Comparison of ENCODE assay signal across 16 cellular contexts in genomic region chr19:19204181-19204580, GRCh38. TPM values are rescaled to one million over a fixed set of nuclear protein-coding genes. Genes with fewer than 3 reads are reported as not detected.
DNase-seq lines count a peak whose midpoint lies in the region; ATAC-seq and TF ChIP-seq lines count a peak whose summit lies in the region.
"Had no signal": no experiment of that assay in that cellular context is flagged by ENCODE, and none has a peak within 500 bp of the region (broad histone marks: within the 10 kb centered on the region; RNA-seq: fewer than 3 reads in every experiment).

No MANE protein-coding gene starts in this region.

- peaks cover 15% of the 10 kb centered on the region for H3K36me3 Mint-ChIP-seq in activated naive CD4-positive, alpha-beta T cell treated with anti-CD3 and anti-CD28 coated beads, Interleukin-2, amount 10 ng/mL, durations not matched to agents 7 days and 5 days
- peaks cover 7% of the 10 kb centered on the region for H3K36me3 Mint-ChIP-seq in endothelial cell (ENCODE audit: low read depth, unreplicated experiment)
- H3K36me3 Mint-ChIP-seq in stimulated activated memory B cell treated with anti-CD40 and anti-IgM and Interleukin-4, amounts not matched to agents 10 μg/mL and 1 μg/mL and 100 μg/mL, for 72 hours: peaks cover 5% of the 10 kb centered on the region

- TF ChIP-seq CTCF in RWPE1 (conservative IDR thresholded peaks at IDR 0.05; ENCODE audit: low read depth) (no peak), endothelial cell (IDR thresholded peaks at IDR 0.05; ENCODE audit: unreplicated experiment) (no peak)

- no peaks in the 10 kb centered on the region for H3K9me3 ChIP-seq in right cardiac atrium (ENCODE audit: control insufficient read depth, low read length)

- CTCF ChIA-PET in activated naive CD4-positive, alpha-beta T cell treated with anti-CD3 and anti-CD28 coated beads, Interleukin-2, amount 10 ng/mL, durations not matched to agents 7 days and 5 days (lab: Charles Lee): interaction anchor here (0.7 kb wide), 1 partner anchor 10 kb away, joined by 3 read pairs; no protein-coding TSS in a partner anchor
- CTCF ChIA-PET in RWPE1 (lab: Yijun Ruan, JAX): no interaction called here

- peaks cover 52% of the 10 kb centered on the region for H3K4me1 Mint-ChIP-seq in activated naive CD4-positive, alpha-beta T cell treated with anti-CD3 and anti-CD28 coated beads, Interleukin-2, amount 10 ng/mL, durations not matched to agents 7 days and 5 days
- peaks cover 3% of the 10 kb centered on the region for H3K4me1 Mint-ChIP-seq in endothelial cell (ENCODE audit: unreplicated experiment)
- peaks cover 53% of the 10 kb centered on the region for H3K4me1 Mint-ChIP-seq in stimulated activated memory B cell treated with anti-CD40 and anti-IgM and Interleukin-4, amounts not matched to agents 10 μg/mL and 1 μg/mL and 100 μg/mL, for 72 hours

- peak overlapping the region; percentile 88 for H3K4me3 Mint-ChIP-seq in activated naive CD4-positive, alpha-beta T cell treated with anti-CD3 and anti-CD28 coated beads, Interleukin-2, amount 10 ng/mL, durations not matched to agents 7 days and 5 days
- H3K4me3 Mint-ChIP-seq in endothelial cell (ENCODE audit: unreplicated experiment): peak overlapping the region; percentile 18
- peak overlapping the region; percentile 89 for H3K4me3 Mint-ChIP-seq in stimulated activated memory B cell treated with anti-CD40 and anti-IgM and Interleukin-4, amounts not matched to agents 10 μg/mL and 1 μg/mL and 100 μg/mL, for 72 hours

- H3K27me3 Mint-ChIP-seq in activated naive CD4-positive, alpha-beta T cell treated with anti-CD3 and anti-CD28 coated beads, Interleukin-2, amount 10 ng/mL, durations not matched to agents 7 days and 5 days: peaks cover 22% of the 10 kb centered on the region
- peaks cover 11% of the 10 kb centered on the region for H3K27me3 Mint-ChIP-seq in endothelial cell (ENCODE audit: unreplicated experiment)
- peaks cover 31% of the 10 kb centered on the region for H3K27me3 Mint-ChIP-seq in stimulated activated memory B cell treated with anti-CD40 and anti-IgM and Interleukin-4, amounts not matched to agents 10 μg/mL and 1 μg/mL and 100 μg/mL, for 72 hours

- ATAC-seq in stimulated activated memory B cell treated with anti-CD40 and anti-IgM and Interleukin-4, amounts not matched to agents 10 μg/mL and 1 μg/mL and 100 μg/mL, for 72 hours: no peak
- ATAC-seq in right cardiac atrium (no peak), HG03460 (IDR thresholded peaks at IDR 0.05; ENCODE audit: unreplicated experiment) (no peak)

- intact Hi-C loops in right cardiac atrium (cut with DNase I): no loop called here

- H3K4me1 ChIP-seq in right cardiac atrium (ENCODE audit: control insufficient read depth, insufficient read depth, low read length): peaks cover 4% of the 10 kb centered on the region

- H3K27ac Mint-ChIP-seq in activated naive CD4-positive, alpha-beta T cell treated with anti-CD3 and anti-CD28 coated beads, Interleukin-2, amount 10 ng/mL, durations not matched to agents 7 days and 5 days: peak overlapping the region; percentile 52
- no peak overlapping the region for H3K27ac Mint-ChIP-seq in endothelial cell (ENCODE audit: unreplicated experiment)
- H3K27ac Mint-ChIP-seq in stimulated activated memory B cell treated with anti-CD40 and anti-IgM and Interleukin-4, amounts not matched to agents 10 μg/mL and 1 μg/mL and 100 μg/mL, for 72 hours: peak overlapping the region; percentile 17

- 72% methylated on average over 13 of the region's 13 CpGs for WGBS in right cardiac atrium

- H3K4me3 ChIP-seq in right cardiac atrium (ENCODE audit: low read length): no peak overlapping the region

- DNase-seq in activated naive CD4-positive, alpha-beta T cell treated with anti-CD3 and anti-CD28 coated beads, Interleukin-2, amount 10 ng/mL, durations not matched to agents 7 days and 5 days: no peak
- DNase-seq in activated naive CD4-positive, alpha-beta T cell (lab: John Stamatoyannopoulos, UW): no peak
- DNase-seq in RWPE1 (ENCODE audit: low spot score) (no peak), endothelial cell (ENCODE audit: low spot score) (no peak), inferior parietal cortex (ENCODE audit: extremely low spot score) (no peak), right cardiac atrium (no peak)
- DNase-seq: activated CD4-positive, alpha-beta T cell treated with anti-CD3 and anti-CD28 coated beads, Interleukin-2, amount 50 U/mL, for 48 hours; amniotic stem cell; GDM1; HCEC 1CT; NCI-H1048; stimulated activated CD4-positive, alpha-beta T cell treated with anti-CD3 and anti-CD28 coated beads, Interleukin-4, amount 100 ng/mL, for 1 hour; stimulated activated naive CD4-positive, alpha-beta T cell had no signal

- POLR2A ChIA-PET in RWPE1 (lab: Yijun Ruan, JAX; ENCODE audit: low non-redundant PET): interaction anchor here (0.6 kb wide), 1 partner anchor 17 kb away, joined by 6 read pairs; no protein-coding TSS in a partner anchor

- H3K9me3 Mint-ChIP-seq in activated naive CD4-positive, alpha-beta T cell treated with anti-CD3 and anti-CD28 coated beads, Interleukin-2, amount 10 ng/mL, durations not matched to agents 7 days and 5 days: peaks cover 12% of the 10 kb centered on the region
- no peaks in the 10 kb centered on the region for H3K9me3 Mint-ChIP-seq in endothelial cell (ENCODE audit: unreplicated experiment)
- peaks cover 9% of the 10 kb centered on the region for H3K9me3 Mint-ChIP-seq in stimulated activated memory B cell treated with anti-CD40 and anti-IgM and Interleukin-4, amounts not matched to agents 10 μg/mL and 1 μg/mL and 100 μg/mL, for 72 hours

- H3K27ac ChIP-seq in RWPE1 (peak overlapping the region; percentile 85; the same call in 1 of the 2 replicates), right cardiac atrium (ENCODE audit: low read length) (no peak overlapping the region)

- no peaks in the 10 kb centered on the region for H3K27me3 ChIP-seq in right cardiac atrium (ENCODE audit: control insufficient read depth, insufficient read depth)

RNA-seq across cellular contexts. Expression of gene NR2C2AP, which starts 1.0 kb away (rescaled TPM):
- total RNA-seq in endothelial cell (ENCODE audit: unreplicated experiment) (4.3 TPM), right cardiac atrium (1 to 10 TPM; 6.4 to 10.0 (median 6.7) TPM)
- 8.1 TPM for polyA plus RNA-seq in right cardiac atrium

RNA-seq across cellular contexts. Expression of gene NCAN, which starts 7.6 kb away (rescaled TPM):
- total RNA-seq in endothelial cell (ENCODE audit: unreplicated experiment) (0.05 TPM), right cardiac atrium (not detected)
- not detected for polyA plus RNA-seq in right cardiac atrium
- total RNA-seq: renal cortical epithelial cell had no signal

RNA-seq across cellular contexts. Expression of gene RFXANK, which starts 12.1 kb away (rescaled TPM):
- total RNA-seq in endothelial cell (ENCODE audit: unreplicated experiment): 131 TPM
- total RNA-seq in right cardiac atrium: 10 to 100 TPM; 35.2 to 46.1 (median 44.7) TPM
- 55.0 TPM for polyA plus RNA-seq in right cardiac atrium

RNA-seq across cellular contexts. Expression of gene BORCS8, which starts 12.2 kb away (rescaled TPM):
- total RNA-seq in endothelial cell (ENCODE audit: unreplicated experiment) (31.3 TPM), right cardiac atrium (10 to 100 TPM; 27.5 to 33.2 (median 31.3) TPM)
- 30.3 TPM for polyA plus RNA-seq in right cardiac atrium

RNA-seq across cellular contexts. Expression of gene MEF2B, which starts 34.1 kb away (rescaled TPM):
- total RNA-seq in endothelial cell (ENCODE audit: unreplicated experiment): 0.97 TPM
- total RNA-seq in right cardiac atrium: 1 to 10 TPM in 1 of 4 donors, under 1 TPM in 3; 0.42 to 1.1 (median 0.47) TPM
- 0.23 TPM for polyA plus RNA-seq in right cardiac atrium

Comparison
In these comparisons a context has a peak if more than half of its experiments do, and no peak if none do; other contexts are left out.
1. H3K4me3 Mint-ChIP-seq: peak in every context shown above with its lines; median percentile 89 in stimulated activated memory B cell treated with anti-CD40 and anti-IgM and Interleukin-4, amounts not matched to agents 10 μg/mL and 1 μg/mL and 100 μg/mL, for 72 hours; 88 in activated naive CD4-positive, alpha-beta T cell treated with anti-CD3 and anti-CD28 coated beads, Interleukin-2, amount 10 ng/mL, durations not matched to agents 7 days and 5 days; 18 in endothelial cell.